ENCODE assay signal across 8 cellular contexts in genomic region chr9:34647651-34648050, GRCh38. TPM values are rescaled to one million over a fixed set of nuclear protein-coding genes. Genes with fewer than 3 reads are reported as not detected.
DNase-seq lines count a peak whose midpoint lies in the region; ATAC-seq, FAIRE-seq and TF ChIP-seq lines count a peak whose summit lies in the region.

No MANE protein-coding gene starts in this region.

- FAIRE-seq in small intestine (lab: Jason Lieb, UNC): no peak

- TF ChIP-seq CTCF in HEK293 (tag by site-specific recombination; IDR thresholded peaks at IDR 0.05) (no peak), WTC11 (IDR thresholded peaks at IDR 0.05) (no peak)

- H3K36me3 Mint-ChIP-seq in WTC11: peaks cover 18% of the 10 kb centered on the region

- CTCF ChIA-PET in HEK293 (lab: Yijun Ruan, JAX) (interaction anchor here (1.3 to 13.3 kb wide), 5 partner anchors 12 to 53 kb away, joined by 3 to 125 read pairs (median 10); partner anchors contain the start of genes CCL27 and SIGMAR1), WTC11 (lab: Charles Lee) (interaction anchor here (1.4 to 5.6 kb wide), 6 partner anchors 12 to 244 kb away, joined by 5 to 94 read pairs (median 8); partner anchors contain the start of genes DCTN3 and SIGMAR1)

- H3K9me3 Mint-ChIP-seq in WTC11: no peaks in the 10 kb centered on the region

- no CpG with 5 or more reads among the region's 10 CpGs for WGBS in iPS DF 6.9 (ENCODE audit: insufficient coverage, insufficient read length)
- 16 to 46% (median 39%) methylated on average over 10 of the region's 10 CpGs for WGBS in small intestine, 3 donors

- no peaks in the 10 kb centered on the region for H3K27me3 ChIP-seq in iPS DF 6.9 (ENCODE audit: control insufficient read depth, insufficient read depth, low read length)
- no peaks in the 10 kb centered on the region for H3K27me3 ChIP-seq in small intestine (ENCODE audit: control insufficient read depth in 2 of 2, insufficient read depth in 2 of 2, low read length in 2 of 2)

- peaks cover 44% of the 10 kb centered on the region for H3K4me1 Mint-ChIP-seq in WTC11

- ATAC-seq in WTC11 (no peak), GM18873 (IDR thresholded peaks at IDR 0.05; ENCODE audit: low FRiP score, unreplicated experiment) (no peak), GM19452 (IDR thresholded peaks at IDR 0.05; ENCODE audit: unreplicated experiment) (no peak), GM21526 (IDR thresholded peaks at IDR 0.05; ENCODE audit: low FRiP score, unreplicated experiment) (no peak)

- H3K4me3 Mint-ChIP-seq in WTC11: peak overlapping the region; percentile 85

- H3K9me3 ChIP-seq in HEK293 (ENCODE audit: control insufficient read depth, insufficient read depth, low read depth, low read length): no peaks in the 10 kb centered on the region
- H3K9me3 ChIP-seq in iPS DF 6.9 (ENCODE audit: control insufficient read depth, insufficient read depth, low read length): no peaks in the 10 kb centered on the region
- no peaks in the 10 kb centered on the region for H3K9me3 ChIP-seq in small intestine (ENCODE audit: control insufficient read depth, low read depth)

- peak overlapping the region; percentile 82 for H3K4me3 ChIP-seq in HEK293 (ENCODE audit: low read depth, low read length)
- peak overlapping the region; percentile 70; the same call in 1 of the 2 replicates for H3K4me3 ChIP-seq in iPS DF 6.9 (ENCODE audit: low read length)
- H3K4me3 ChIP-seq in small intestine (ENCODE audit: low read depth in 1 of 2, low read length in 2 of 2): peak overlapping the region in 1 of 2 donors; percentile 68

- H3K27ac ChIP-seq in HEK293 (ENCODE audit: extremely low read depth, low read depth, low read length) (no peak overlapping the region; the same call in 1 of the 2 replicates), iPS DF 6.9 (ENCODE audit: low read length) (no peak overlapping the region), small intestine (ENCODE audit: low read depth in 1 of 2, low read length in 1 of 2) (peak overlapping the region; percentile 90 to 91)

- H3K36me3 ChIP-seq in HEK293 (ENCODE audit: control insufficient read depth in 2 of 2, insufficient read depth in 1 of 2, low read length in 2 of 2) (peaks cover 0 to 40% of the 10 kb centered on the region in 2 experiments; a peak in 2 of 3 replicates), iPS DF 6.9 (ENCODE audit: control insufficient read depth, insufficient read depth, low read length) (peaks cover 8% of the 10 kb centered on the region), small intestine (ENCODE audit: control insufficient read depth in 2 of 2, insufficient read depth in 2 of 2, low read length in 2 of 2) (peaks cover 0 to 9% of the 10 kb centered on the region in 2 donors)

- no peaks in the 10 kb centered on the region; the same call in 1 of the 2 replicates for H3K4me1 ChIP-seq in HEK293 (ENCODE audit: control insufficient read depth, insufficient read depth, low read length)
- peaks cover 15% of the 10 kb centered on the region for H3K4me1 ChIP-seq in iPS DF 6.9 (ENCODE audit: control insufficient read depth, insufficient read depth, low read length)
- H3K4me1 ChIP-seq in small intestine (ENCODE audit: control insufficient read depth in 2 of 2, insufficient read depth in 1 of 2, low read depth in 1 of 2, low read length in 1 of 2): peaks cover 0 to 7% of the 10 kb centered on the region in 2 donors

- DNase-seq in WTC11 (ENCODE audit: low spot score): no peak
- DNase-seq in iPS DF 6.9 (ENCODE audit: low read depth, low spot score): no peak
- DNase-seq in small intestine: peak; percentile 76
- no peak for DNase-seq in NCI-H2081 (lab: John Stamatoyannopoulos, UW)

- H3K27me3 Mint-ChIP-seq in WTC11 (ENCODE audit: low read depth): no peaks in the 10 kb centered on the region

- H3K27ac Mint-ChIP-seq in WTC11: no peak overlapping the region

- POLR2A ChIA-PET in HEK293 (lab: Yijun Ruan, JAX): interaction anchor here (2.0 to 5.7 kb wide), 2 partner anchors 12 to 17 kb away, joined by 14 to 90 read pairs; partner anchors contain the start of gene SIGMAR1
- POLR2A ChIA-PET in WTC11 (lab: Charles Lee): interaction anchor here (2.2 to 2.5 kb wide), 2 partner anchors 10 to 17 kb away, joined by 11 to 25 read pairs; partner anchors contain the start of gene SIGMAR1

TF ChIP-seq in HEK293, 187 proteins besides CTCF, POLR2A, EP300 and RAD21 (continues in another document):
- TF ChIP-seq ZXDB (tag by site-specific recombination; IDR thresholded peaks at IDR 0.05) (no peak), ZBTB11 (tag by site-specific recombination; conservative IDR thresholded peaks at IDR 0.05; ENCODE audit: low read depth) (no peak), WT1 (tag by site-specific recombination; IDR thresholded peaks at IDR 0.05) (no peak)

TF ChIP-seq in WTC11, 78 proteins besides CTCF, POLR2A, EP300 and RAD21:
- TF ChIP-seq IRF2 (CRISPR knock-in tag; IDR thresholded peaks at IDR 0.05; ENCODE audit: borderline replicate concordance, low read depth) (no peak), MLX (CRISPR knock-in tag; IDR thresholded peaks at IDR 0.05) (no peak), E2F4 (CRISPR knock-in tag; IDR thresholded peaks at IDR 0.05; ENCODE audit: borderline replicate concordance, low read depth) (no peak)

RNA-seq across cellular contexts. Expression of gene GALT, which starts 1.2 kb away (rescaled TPM):
- total RNA-seq in WTC11 (2021): 35.9 to 39.7 TPM (median 37.6 TPM) in 3 replicates
- 100 to 1,000 TPM in 1 of 3 donors, 10 to 100 TPM in 2; 37.4 to 106 (median 61.6) TPM for polyA plus RNA-seq in small intestine

RNA-seq across cellular contexts. Expression of gene IL11RA, which starts 4.3 kb away (rescaled TPM):
- 7.2 to 8.6 TPM (median 7.6 TPM) in 3 replicates for total RNA-seq in WTC11 (2021)
- polyA plus RNA-seq in small intestine: 10 to 100 TPM; 10.3 to 30.6 (median 20.0) TPM

RNA-seq across cellular contexts. Expression of gene SIGMAR1, which starts 10.1 kb away (rescaled TPM):
- total RNA-seq in WTC11 (2021): 108 to 116 TPM (median 109 TPM) in 3 replicates
- 10 to 100 TPM; 41.4 to 88.8 (median 49.7) TPM for polyA plus RNA-seq in small intestine

RNA-seq across cellular contexts. Expression of gene CCL27, which starts 14.8 kb away (rescaled TPM):
- 0.68 to 1.0 TPM (median 0.89 TPM) in 3 replicates for total RNA-seq in WTC11 (2021)
- under 1 TPM in 2 of 3 donors, not detected in 1; 0.09 to 0.89 TPM for polyA plus RNA-seq in small intestine

RNA-seq across cellular contexts. Expression of gene ARID3C, which starts 18.8 kb away (rescaled TPM):
- 0.14 to 0.23 TPM (median 0.15 TPM) in 3 replicates for total RNA-seq in WTC11 (2021)
- under 1 TPM in 1 of 3 donors, not detected in 2; 0.03 TPM for polyA plus RNA-seq in small intestine

Comparison
In these comparisons a context has a peak if more than half of its experiments do, and no peak if none do; other contexts are left out.
1. H3K27ac ChIP-seq: peak in small intestine (2 of 2); none in HEK293 (single experiment) and iPS DF 6.9 (single experiment).